Comparison of ENCODE assay signal across 8 cellular contexts in genomic region chr16:31108035-31108793, GRCh38. TPM values are rescaled to one million over a fixed set of nuclear protein-coding genes. Genes with fewer than 3 reads are reported as not detected.
DNase-seq lines count a peak whose midpoint lies in the region; ATAC-seq, FAIRE-seq and TF ChIP-seq lines count a peak whose summit lies in the region.

Gene BCKDK (plus strand): TSS chr16:31108386. CDS start chr16:31109224, 838 bp downstream.

- H3K4me2 ChIP-seq in smooth muscle cell = peak within 1 kb of the TSS; percentile 97

- no peak for TF ChIP-seq CTCF in WI38 (IDR thresholded peaks at IDR 0.05; ENCODE audit: low read depth, low read length)
- no peak for TF ChIP-seq CTCF in bronchial epithelial cell (IDR thresholded peaks at IDR 0.05; ENCODE audit: insufficient read depth, low read length, severe bottlenecking)
- no peak for TF ChIP-seq CTCF in smooth muscle cell (IDR thresholded peaks at IDR 0.05; ENCODE audit: borderline replicate concordance, insufficient read depth, poor library complexity, severe bottlenecking)

- H3K9me3 ChIP-seq in smooth muscle cell (replicated peaks; ENCODE audit: low read depth) = no peaks in the 10 kb centered on the region

- H4K20me1 ChIP-seq in smooth muscle cell (ENCODE audit: low read depth) = no peaks in the 10 kb centered on the region

- H3K36me3 Mint-ChIP-seq in immature natural killer cell = peaks cover 0 to 8% (median 4%) of the 10 kb centered on the region in 3 donors

- peaks cover 4% of the 10 kb centered on the region for H3K4me1 ChIP-seq in smooth muscle cell (ENCODE audit: low read depth)

- H3K9me3 Mint-ChIP-seq in immature natural killer cell = no peaks in the 10 kb centered on the region

- H3K9ac ChIP-seq in smooth muscle cell (ENCODE audit: low read depth) = peak within 1 kb of the TSS; percentile 79

- peaks cover 15% of the 10 kb centered on the region for H3K79me2 ChIP-seq in smooth muscle cell (ENCODE audit: low read depth)

- peak; percentile 65 for ATAC-seq in HG02943 (IDR thresholded peaks at IDR 0.05; ENCODE audit: low read depth, unreplicated experiment)

- H3K27me3 Mint-ChIP-seq in immature natural killer cell (ENCODE audit: low read depth in 3 of 3) = peaks cover 0 to 5% (median 0%) of the 10 kb centered on the region in 3 donors

- DNase-seq in NK-92 treated with Interleukin-12 subunit alpha and Interleukin-12 subunit beta, amount 100 ng/mL, for 24 hours (lab: John Stamatoyannopoulos, UW) = peak; percentile 73
- DNase-seq in NK-92 (lab: John Stamatoyannopoulos, UW; ENCODE audit: unreplicated experiment) (no peak), NCI-H2171 (lab: John Stamatoyannopoulos, UW) (peak; percentile 55), bronchial epithelial cell (ENCODE audit: low read depth) (no peak), immature natural killer cell (peak; percentile 41 to 47 (median 41)), smooth muscle cell (lab: John Stamatoyannopoulos, UW; ENCODE audit: unreplicated experiment) (peak; percentile 15)

- H3K4me3 Mint-ChIP-seq in immature natural killer cell = peak within 1 kb of the TSS; percentile 80 to 89 (median 84)

- H2AFZ ChIP-seq in smooth muscle cell (ENCODE audit: low read depth) = peak within 1 kb of the TSS; percentile 75

- H3K27me3 ChIP-seq in bronchial epithelial cell (ENCODE audit: control insufficient read depth, insufficient read depth, low read length) (no peaks in the 10 kb centered on the region), smooth muscle cell (ENCODE audit: low read depth) (no peaks in the 10 kb centered on the region)

- H3K4me1 Mint-ChIP-seq in immature natural killer cell = peaks cover 15 to 16% of the 10 kb centered on the region in 2 donors

- FAIRE-seq in bronchial epithelial cell (lab: Jason Lieb, UNC) = no peak

- H3F3A ChIP-seq in smooth muscle cell (ENCODE audit: low read depth) = no peaks in the 10 kb centered on the region

- H3K27ac Mint-ChIP-seq in immature natural killer cell = peak within 1 kb of the TSS; percentile 47 to 81 (median 65)

- H3K4me3 ChIP-seq in WI38 (ENCODE audit: low read depth, low read length) (peak within 1 kb of the TSS; percentile 94), bronchial epithelial cell (ENCODE audit: low read depth, low read length) (peak within 1 kb of the TSS; percentile 96), smooth muscle cell (peak within 1 kb of the TSS; percentile 91)

- H3K36me3 ChIP-seq in bronchial epithelial cell (ENCODE audit: control insufficient read depth, insufficient read depth, low read length) (peaks cover 16% of the 10 kb centered on the region), smooth muscle cell (ENCODE audit: low read depth) (no peaks in the 10 kb centered on the region)

- 5% methylated on average over 67 of the region's 68 CpGs for WGBS in smooth muscle cell (ENCODE audit: low lambda C conversion rate)

- H3K27ac ChIP-seq in smooth muscle cell (ENCODE audit: low read depth) = no peak within 1 kb of the TSS

RNA-seq across cellular contexts. Expression of gene BCKDK, which starts in this region (rescaled TPM):
- total RNA-seq in bronchial epithelial cell = 7.4 and 7.9 TPM in 2 replicates
- polyA plus RNA-seq in immature natural killer cell = 10 to 100 TPM; 21.4 to 50.3 (median 30.1) TPM
- total RNA-seq in smooth muscle cell = 32.1 and 40.5 TPM in 2 replicates
- polyA plus RNA-seq in smooth muscle cell = 82.6 and 87.9 TPM in 2 replicates

Comparison
In these comparisons a context has a peak if more than half of its experiments do, and no peak if none do; other contexts are left out.
1. DNase-seq: peak in NK-92 treated with Interleukin-12 subunit alpha and Interleukin-12 subunit beta, amount 100 ng/mL, for 24 hours (single experiment), NCI-H2171 (single experiment), immature natural killer cell (3 of 3) and smooth muscle cell (single experiment); none in NK-92 (single experiment) and bronchial epithelial cell (single experiment).
2. Peak in every context shown above with its lines, with median percentiles within 50 percentile points of each other: H3K4me3 ChIP-seq.